8 cellular contexts compared by ENCODE assay signal in the genomic region with DNA sequence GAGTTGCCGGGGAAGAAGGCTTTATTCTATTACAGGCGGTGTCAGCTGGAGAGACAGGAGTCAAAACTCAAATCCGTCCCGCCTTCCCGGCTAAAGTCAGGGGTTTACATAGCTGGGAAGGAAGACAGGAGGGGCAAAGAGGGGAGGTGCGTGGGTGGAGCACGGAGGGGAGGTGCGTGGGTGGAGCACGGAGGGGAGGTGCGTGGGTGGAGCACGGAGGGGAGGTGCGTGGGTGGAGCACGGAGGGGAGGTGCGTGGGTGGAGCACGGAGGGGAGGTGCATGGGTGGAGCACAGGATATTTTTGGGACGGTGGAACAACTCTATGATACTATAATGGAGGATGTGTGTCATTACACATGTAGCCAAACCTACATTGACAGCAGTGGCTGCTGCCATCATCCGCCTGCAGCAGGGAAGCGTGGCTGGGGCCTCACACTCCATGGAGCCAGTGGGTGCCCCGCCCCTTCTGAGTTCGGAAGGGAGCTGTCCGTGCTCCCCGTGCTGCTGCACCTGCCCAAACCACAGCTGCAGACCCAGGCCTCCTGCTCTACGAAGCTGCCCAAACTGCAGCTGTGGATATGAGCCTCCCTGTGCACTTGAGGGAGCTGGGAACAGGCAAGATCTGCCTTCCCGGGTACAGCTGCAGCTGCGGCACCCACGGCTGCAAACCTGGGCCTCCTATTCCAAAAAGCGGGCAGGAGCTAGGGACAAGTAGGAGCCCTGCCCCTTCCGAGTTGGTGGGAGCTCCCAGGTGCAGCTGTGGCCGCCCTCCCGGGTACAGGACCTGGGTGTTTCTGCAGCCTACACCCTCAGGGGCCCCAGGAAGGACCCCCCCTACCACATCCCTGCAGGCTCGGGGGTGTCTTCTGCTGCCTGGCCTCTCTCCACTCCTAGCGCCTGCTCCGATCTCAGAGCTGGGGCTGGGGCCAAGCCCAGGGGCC.
DNase-seq lines count a peak whose midpoint lies in the region; ATAC-seq and TF ChIP-seq lines count a peak whose summit lies in the region.

No MANE protein-coding gene starts in this region.

- peaks cover 21% of the 10 kb centered on the region for H3K4me1 Mint-ChIP-seq in activated CD4-positive, alpha-beta T cell treated with anti-CD3 and anti-CD28 coated beads, Interleukin-2, amount 10 ng/mL, durations not matched to agents 7 days and 5 days

- H3K4me3 Mint-ChIP-seq in activated CD4-positive, alpha-beta T cell treated with anti-CD3 and anti-CD28 coated beads, Interleukin-2, amount 10 ng/mL, durations not matched to agents 7 days and 5 days, result no peak overlapping the region

- H3K79me1 ChIP-seq in neuronal stem cell (ENCODE audit: low read depth, low read length), result peaks cover 2% of the 10 kb centered on the region

- H3K9me3 Mint-ChIP-seq in activated CD4-positive, alpha-beta T cell treated with anti-CD3 and anti-CD28 coated beads, Interleukin-2, amount 10 ng/mL, durations not matched to agents 7 days and 5 days, result peaks cover 7% of the 10 kb centered on the region

- H3K23ac ChIP-seq in neuronal stem cell (ENCODE audit: low read depth, low read length, poor library complexity), result peak overlapping the region; percentile 43

- no peak overlapping the region for H4K91ac ChIP-seq in neuronal stem cell (ENCODE audit: low read depth, low read length, poor library complexity)

- H3K4me2 ChIP-seq in neuronal stem cell (ENCODE audit: insufficient read depth, low read length, poor library complexity, severe bottlenecking), result no peak overlapping the region

- no peaks in the 10 kb centered on the region for H3K36me3 ChIP-seq in neuronal stem cell (replicated peaks in 1 of 2; ENCODE audit: control insufficient read depth in 2 of 2, insufficient read depth in 2 of 2, low read length in 2 of 2)

- DNase-seq in GM12865 (ENCODE audit: low read depth) (peak; percentile 35), M059J (ENCODE audit: low read depth) (peak; percentile 29), neuronal stem cell (ENCODE audit: low spot score) (no peak), erythroblast (lab: John Stamatoyannopoulos, UW) (no peak), KG1 (lab: John Stamatoyannopoulos, UW) (no peak)
- peak; percentile 42 for DNase-seq in activated CD4-positive, alpha-beta T cell treated with anti-CD3 and anti-CD28 coated beads, Interleukin-2, amount 10 ng/mL, durations not matched to agents 7 days and 5 days

- no peak for TF ChIP-seq POLR2A in erythroblast (IDR thresholded peaks at IDR 0.05; ENCODE audit: low read length)

- peak overlapping the region; percentile 93 for H2BK5ac ChIP-seq in neuronal stem cell (ENCODE audit: low read length)

- H3K27me3 Mint-ChIP-seq in activated CD4-positive, alpha-beta T cell treated with anti-CD3 and anti-CD28 coated beads, Interleukin-2, amount 10 ng/mL, durations not matched to agents 7 days and 5 days, result no peaks in the 10 kb centered on the region

- peaks cover under 1 to 10% of the 10 kb centered on the region in 2 donors for H3K9me3 ChIP-seq in neuronal stem cell (replicated peaks in 1 of 2; ENCODE audit: control insufficient read depth in 2 of 2, insufficient read depth in 1 of 2, low read depth in 1 of 2, low read length in 2 of 2)

- no peak overlapping the region for H3K27ac Mint-ChIP-seq in activated CD4-positive, alpha-beta T cell treated with anti-CD3 and anti-CD28 coated beads, Interleukin-2, amount 10 ng/mL, durations not matched to agents 7 days and 5 days

- no peak overlapping the region for H4K8ac ChIP-seq in neuronal stem cell (ENCODE audit: low read depth, low read length)

- peak overlapping the region; percentile 37 for H2AK5ac ChIP-seq in neuronal stem cell (ENCODE audit: low read depth, low read length)

- H3K14ac ChIP-seq in neuronal stem cell (ENCODE audit: low read length), result peak overlapping the region; percentile 47

- TF ChIP-seq CTCF in GM12865 (IDR thresholded peaks at IDR 0.05; ENCODE audit: insufficient read depth, low read depth, low read length, missing control alignments), result no peak

- CTCF ChIA-PET in activated CD4-positive, alpha-beta T cell treated with anti-CD3 and anti-CD28 coated beads, Interleukin-2, amount 10 ng/mL, durations not matched to agents 7 days and 5 days (lab: Charles Lee), result interaction anchor here (0.9 to 2.7 kb wide), 10 partner anchors 7 to 280 kb away, joined by 3 to 24 read pairs (median 4); no protein-coding TSS in a partner anchor

- no peaks in the 10 kb centered on the region for H3K36me3 Mint-ChIP-seq in activated CD4-positive, alpha-beta T cell treated with anti-CD3 and anti-CD28 coated beads, Interleukin-2, amount 10 ng/mL, durations not matched to agents 7 days and 5 days (ENCODE audit: low read depth)

- peak overlapping the region; percentile 86 for H2AFZ ChIP-seq in neuronal stem cell (ENCODE audit: low read length)

- H2BK120ac ChIP-seq in neuronal stem cell (ENCODE audit: low read depth, low read length), result no peak overlapping the region

- H2BK12ac ChIP-seq in neuronal stem cell (ENCODE audit: low read length), result peak overlapping the region; percentile 10

- no peak overlapping the region for H3K27ac ChIP-seq in neuronal stem cell (replicated peaks; ENCODE audit: low read length)

- peak overlapping the region; percentile 24 for H3K18ac ChIP-seq in neuronal stem cell (ENCODE audit: low read length)

- no peak for ATAC-seq in HG03039 (IDR thresholded peaks at IDR 0.05; ENCODE audit: unreplicated experiment)
- no peak for ATAC-seq in GM18867 (IDR thresholded peaks at IDR 0.05; ENCODE audit: unreplicated experiment)

- POLR2A ChIA-PET in activated CD4-positive, alpha-beta T cell treated with anti-CD3 and anti-CD28 coated beads, Interleukin-2, amount 10 ng/mL, durations not matched to agents 7 days and 5 days (lab: Charles Lee), result no interaction called here

- H3K4ac ChIP-seq in neuronal stem cell (ENCODE audit: low read length), result no peak overlapping the region

- no peak overlapping the region for H3K9ac ChIP-seq in neuronal stem cell (ENCODE audit: low read depth, low read length, poor library complexity)

- peaks cover 0 to 10% of the 10 kb centered on the region in 2 donors for H3K4me1 ChIP-seq in neuronal stem cell (ENCODE audit: control insufficient read depth in 2 of 2, insufficient read depth in 1 of 2, low read depth in 1 of 2, low read length in 2 of 2)

- WGBS in neuronal stem cell (ENCODE audit: extremely low coverage in 2 of 2, insufficient read length in 2 of 2, insufficient replicate concordance in 1 of 2), 2 donors, result no CpG with 5 or more reads among the region's 33 CpGs

- peak overlapping the region; percentile 60; the same call in 1 of the 2 replicates for H3K4me3 ChIP-seq in GM12865 (ENCODE audit: low read depth, low read length)
- no peak overlapping the region for H3K4me3 ChIP-seq in neuronal stem cell (ENCODE audit: low read length in 2 of 2)

- H3K27me3 ChIP-seq in neuronal stem cell (ENCODE audit: control insufficient read depth in 3 of 3, insufficient read depth in 3 of 3, low read depth in 1 of 3, low read length in 3 of 3), result no peaks in the 10 kb centered on the region

- peak overlapping the region; percentile 88 for H2BK15ac ChIP-seq in neuronal stem cell (ENCODE audit: low read length)

Comparison
In these comparisons a context has a peak if more than half of its experiments do, and no peak if none do; other contexts are left out.
1. DNase-seq: peak in GM12865 (single experiment), M059J (single experiment) and activated CD4-positive, alpha-beta T cell treated with anti-CD3 and anti-CD28 coated beads, Interleukin-2, amount 10 ng/mL, durations not matched to agents 7 days and 5 days (single experiment); none in neuronal stem cell (single experiment), erythroblast (0 of 2) and KG1 (single experiment).